Comparison of ENCODE assay signal across 23 cellular contexts in the genomic region with DNA sequence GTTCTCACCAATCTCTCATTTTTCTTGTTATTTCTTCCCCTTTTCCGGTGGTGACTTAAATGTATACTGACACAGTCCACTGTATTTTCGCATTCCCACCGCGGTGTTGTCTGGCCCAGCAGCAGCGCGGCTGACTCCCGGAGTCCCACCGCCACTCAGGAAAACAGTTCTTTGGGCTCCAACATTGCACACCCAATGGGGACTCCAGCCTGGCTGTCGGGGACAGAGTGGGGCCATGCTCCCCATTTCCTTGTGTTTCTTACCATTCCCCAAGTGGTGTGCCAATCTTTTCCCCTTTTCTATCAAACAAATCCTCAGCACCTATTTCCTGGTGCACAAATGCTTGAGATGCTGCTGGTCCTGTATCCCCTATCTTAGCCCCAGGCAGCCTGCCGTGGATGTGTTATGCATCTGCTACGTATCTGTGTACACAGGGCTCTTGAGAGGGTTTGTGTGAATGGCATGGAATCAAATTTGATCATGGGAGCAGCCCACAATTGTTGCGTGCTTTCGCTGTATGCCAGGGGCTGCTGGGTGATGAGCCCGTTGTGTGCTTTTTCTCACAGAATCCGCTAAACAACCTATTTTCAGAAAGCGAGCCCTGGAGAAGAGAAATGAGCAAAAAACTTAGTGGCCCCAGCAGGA.
DNase-seq lines count a peak whose midpoint lies in the region; TF ChIP-seq lines count a peak whose summit lies in the region.
"Had no signal": no experiment of that assay in that cellular context is flagged by ENCODE, and none has a peak within 500 bp of the region (broad histone marks: within the 10 kb centered on the region; RNA-seq: fewer than 3 reads in every experiment).

No MANE protein-coding gene starts in this region.

- no peak overlapping the region for H3K4me3 ChIP-seq in tibial nerve
- H3K4me3 ChIP-seq: Peyer's patch had no signal

- peak overlapping the region; percentile 95 for H3K27ac Mint-ChIP-seq in neural crest cell (ENCODE audit: unreplicated experiment)
- H3K27ac Mint-ChIP-seq: CD8-positive, alpha-beta T cell; HFFc6 had no signal

- no peaks in the 10 kb centered on the region for H3K27me3 ChIP-seq in tibial nerve
- H3K27me3 ChIP-seq: Peyer's patch had no signal

- no peaks in the 10 kb centered on the region for H3K9me3 ChIP-seq in tibial nerve
- H3K9me3 ChIP-seq: Peyer's patch had no signal

- peaks cover 45% of the 10 kb centered on the region for H3K4me1 Mint-ChIP-seq in neural crest cell

- no peak overlapping the region for H3K27ac ChIP-seq in tibial nerve
- H3K27ac ChIP-seq: 22Rv1, KMS-11, Peyer's patch had no signal

- TF ChIP-seq POLR2A in tibial nerve (IDR thresholded peaks at IDR 0.05), result no peak

- H3K9me3 Mint-ChIP-seq in neural crest cell, result peaks cover 2% of the 10 kb centered on the region
- H3K9me3 Mint-ChIP-seq: CD8-positive, alpha-beta T cell had no signal

- no peak for TF ChIP-seq EP300 in tibial nerve (IDR thresholded peaks at IDR 0.05)

- no peaks in the 10 kb centered on the region for H3K36me3 Mint-ChIP-seq in neural crest cell (ENCODE audit: low read depth)
- H3K36me3 Mint-ChIP-seq: CD8-positive, alpha-beta T cell had no signal

- peaks cover 0 to 8% (median 0%) of the 10 kb centered on the region in 4 donors for H3K4me1 ChIP-seq in tibial nerve
- H3K4me1 ChIP-seq: Peyer's patch had no signal

- DNase-seq in DMS153 (lab: John Stamatoyannopoulos, UW) (peak; percentile 24), DMS153 treated with DMSO at 0.1 percent for 48 hours (lab: John Stamatoyannopoulos, UW; ENCODE audit: unreplicated experiment) (no peak), NCI-H1092 treated with DMSO at 0.1 percent for 48 hours (lab: John Stamatoyannopoulos, UW) (peak; percentile 58), NCI-H748 treated with DMSO at 0.1 percent for 48 hours (lab: John Stamatoyannopoulos, UW) (peak; percentile 19), neural crest cell (ENCODE audit: low read depth, low spot score) (no peak), tibial nerve (ENCODE audit: low spot score in 2 of 2) (no peak), AG08395 (ENCODE audit: low spot score) (no peak)
- no peak for DNase-seq in stimulated activated naive CD4-positive, alpha-beta T cell (lab: John Stamatoyannopoulos, UW)
- DNase-seq: ACHN; C1 segment of cervical spinal cord; CD8-positive, alpha-beta T cell; EL; HFFc6; IMR-90; NCI-H1436; NCI-H187 treated with DMSO at 0.1 percent for 48 hours; NCI-H2171 treated with DMSO at 0.1 percent for 48 hours; NCI-H446 treated with DMSO at 0.1 percent for 48 hours; NCI-H69; Peyer's patch; T-helper 1 cell had no signal

- WGBS in tibial nerve, 2 donors, result 88 to 94% methylated on average over 16 of the region's 16 CpGs

- no peak overlapping the region for H3K4me3 Mint-ChIP-seq in neural crest cell
- H3K4me3 Mint-ChIP-seq: CD8-positive, alpha-beta T cell; HFFc6 had no signal

- no peaks in the 10 kb centered on the region for H3K27me3 Mint-ChIP-seq in neural crest cell (ENCODE audit: low read depth)

- no peaks in the 10 kb centered on the region for H3K36me3 ChIP-seq in tibial nerve
- H3K36me3 ChIP-seq: Peyer's patch had no signal

- TF ChIP-seq CTCF in neural crest cell (conservative IDR thresholded peaks at IDR 0.05) (no peak), tibial nerve (IDR thresholded peaks at IDR 0.05) (no peak)

Comparison
In these comparisons a context has a peak if more than half of its experiments do, and no peak if none do; other contexts are left out.
1. DNase-seq: peak in DMS153 (single experiment), NCI-H1092 treated with DMSO at 0.1 percent for 48 hours (single experiment) and NCI-H748 treated with DMSO at 0.1 percent for 48 hours (single experiment); none in DMS153 treated with DMSO at 0.1 percent for 48 hours (single experiment), neural crest cell (single experiment), stimulated activated naive CD4-positive, alpha-beta T cell (0 of 6), tibial nerve (0 of 2) and AG08395 (single experiment).